Comparison of ENCODE assay signal across 10 cellular contexts in genomic region chr21:46182548-46183336, GRCh38. TPM values are rescaled to one million over a fixed set of nuclear protein-coding genes. Genes with fewer than 3 reads are reported as not detected.
DNase-seq lines count a peak whose midpoint lies in the region; ATAC-seq and TF ChIP-seq lines count a peak whose summit lies in the region.
"Had no signal": no experiment of that assay in that cellular context is flagged by ENCODE, and none has a peak within 500 bp of the region (broad histone marks: within the 10 kb centered on the region; RNA-seq: fewer than 3 reads in every experiment).

No MANE protein-coding gene starts in this region.

- H3K4me2 ChIP-seq in H9 (ENCODE audit: insufficient read depth, insufficient read length, low read length), result no peak overlapping the region

- no peak overlapping the region for H4K91ac ChIP-seq in H9 (ENCODE audit: insufficient read length, low read depth, low read length)

- no peak overlapping the region for H3K23ac ChIP-seq in H9 (ENCODE audit: insufficient read length, low read depth, low read length)

- H2AFZ ChIP-seq in H9 (ENCODE audit: low read length), result no peak overlapping the region

- H3K27ac ChIP-seq in H9 (ENCODE audit: insufficient read length, low read depth, low read length) (no peak overlapping the region), rectal smooth muscle tissue (ENCODE audit: low read depth, low read length) (no peak overlapping the region)
- H3K27ac ChIP-seq: esophagus squamous epithelium had no signal

- H3K36me3 Mint-ChIP-seq in H9 (ENCODE audit: insufficient read depth in 1 of 3, low read depth in 3 of 3), result peaks cover 4 to 7% (median 7%) of the 10 kb centered on the region in 3 experiments; a peak in 6 of 7 replicates
- no peaks in the 10 kb centered on the region for H3K36me3 Mint-ChIP-seq in T-helper 17 cell (ENCODE audit: low read depth)

- peaks cover under 1 to 1% of the 10 kb centered on the region in 2 experiments; a peak in 2 of 5 replicates for H3K9me3 Mint-ChIP-seq in H9

- H2BK20ac ChIP-seq in H9 (ENCODE audit: low read depth, low read length, poor library complexity, severe bottlenecking), result no peak overlapping the region

- H3K4me3 Mint-ChIP-seq in H9 (peak overlapping the region; percentile 67 to 81), T-helper 17 cell (peak overlapping the region; percentile 63)

- H3K14ac ChIP-seq in H9 (ENCODE audit: insufficient read depth, low read length), result no peak overlapping the region; the same call in 1 of the 2 replicates

- H3K9me3 ChIP-seq in H9 (ENCODE audit: control insufficient read depth, low read depth, low read length), result no peaks in the 10 kb centered on the region
- H3K9me3 ChIP-seq in T-helper 17 cell (ENCODE audit: control insufficient read depth, low read length, poor library complexity, severe bottlenecking), result no peaks in the 10 kb centered on the region
- H3K9me3 ChIP-seq: esophagus squamous epithelium had no signal

- no peaks in the 10 kb centered on the region for H3K27me3 ChIP-seq in H9 (ENCODE audit: insufficient read depth, low read length)
- H3K27me3 ChIP-seq in rectal smooth muscle tissue (ENCODE audit: control insufficient read depth, insufficient read depth, low read length), result no peaks in the 10 kb centered on the region
- H3K27me3 ChIP-seq: esophagus squamous epithelium had no signal

- no peak overlapping the region for H3K56ac ChIP-seq in H9 (ENCODE audit: insufficient read length, low read depth, low read length)

- H3K79me1 ChIP-seq in H9 (ENCODE audit: insufficient read depth, low read depth, low read length, poor library complexity, severe bottlenecking), result no peaks in the 10 kb centered on the region

- no peak overlapping the region for H3T11ph ChIP-seq in H9 (ENCODE audit: low read length)

- H3K27me3 Mint-ChIP-seq in H9 (ENCODE audit: low read depth) (no peaks in the 10 kb centered on the region), T-helper 17 cell (no peaks in the 10 kb centered on the region)

- WGBS in H9 (ENCODE audit: extremely low coverage, insufficient read length, low lambda C conversion rate), result no CpG with 5 or more reads among the region's 44 CpGs

- H3K23me2 ChIP-seq in H9 (ENCODE audit: insufficient read length, low read depth, low read length, poor library complexity, severe bottlenecking), result peaks cover 7% of the 10 kb centered on the region

- no peak overlapping the region for H4K8ac ChIP-seq in H9 (replicated peaks; ENCODE audit: insufficient read length, low read depth, low read length)

- no peak overlapping the region for H2AK5ac ChIP-seq in H9 (ENCODE audit: insufficient read length, low read length)

- H3K27ac Mint-ChIP-seq in H9 (peak overlapping the region in 1 of 3 experiments; percentile 55; a peak in 2 of 7 replicates), T-helper 17 cell (no peak overlapping the region)

- TF ChIP-seq CTCF in H9 (conservative IDR thresholded peaks at IDR 0.05), result peak; percentile 24; the same call in 1 of the 3 replicates

- H3K4me1 ChIP-seq in H9 (ENCODE audit: insufficient read depth, low read length), result no peaks in the 10 kb centered on the region; the same call in 1 of the 2 replicates
- H3K4me1 ChIP-seq in rectal smooth muscle tissue (ENCODE audit: control insufficient read depth, insufficient read depth, low read length), result no peaks in the 10 kb centered on the region

- no peak overlapping the region for H2BK120ac ChIP-seq in H9 (ENCODE audit: low read depth, low read length, poor library complexity, severe bottlenecking)

- no peak overlapping the region for H3K4ac ChIP-seq in H9 (ENCODE audit: low read depth, low read length)

- no peaks in the 10 kb centered on the region; the same call in 1 of the 2 replicates for H3K79me2 ChIP-seq in H9 (ENCODE audit: insufficient read depth, low read length)

- H2BK12ac ChIP-seq in H9 (ENCODE audit: insufficient read length, low read depth, low read length), result no peak overlapping the region

- H3K4me3 ChIP-seq in rectal smooth muscle tissue (ENCODE audit: low read length), result peak overlapping the region; percentile 19
- H3K4me3 ChIP-seq: esophagus squamous epithelium had no signal

- intact Hi-C loops in Right ventricle myocardium inferior (cut with DNase I), result no loop called here

- H3K9ac ChIP-seq in H9 (ENCODE audit: extremely low read depth, insufficient read length, low read length) (no peak overlapping the region), rectal smooth muscle tissue (ENCODE audit: low read length) (no peak overlapping the region)

- peaks cover 20 to 22% of the 10 kb centered on the region in 2 experiments for H3K4me1 Mint-ChIP-seq in H9
- H3K4me1 Mint-ChIP-seq in T-helper 17 cell, result no peaks in the 10 kb centered on the region

- H3K18ac ChIP-seq in H9 (ENCODE audit: insufficient read length, low read depth, low read length), result no peak overlapping the region

- H2BK5ac ChIP-seq in H9 (ENCODE audit: insufficient read length, low read length), result no peak overlapping the region

- no peaks in the 10 kb centered on the region for H4K20me1 ChIP-seq in H9 (ENCODE audit: control insufficient read depth, insufficient read depth, insufficient read length)

- H3K36me3 ChIP-seq in rectal smooth muscle tissue (ENCODE audit: control insufficient read depth, insufficient read depth, low read length), result no peaks in the 10 kb centered on the region
- H3K36me3 ChIP-seq: esophagus squamous epithelium had no signal

- no peak overlapping the region for H2BK15ac ChIP-seq in H9 (ENCODE audit: low read depth, low read length)

- H4K5ac ChIP-seq in H9 (ENCODE audit: insufficient read length, low read depth, low read length), result no peak overlapping the region

- ATAC-seq in T-helper 17 cell (no peak), Right ventricle myocardium inferior (peak; percentile 28)

- peak; percentile 37 for DNase-seq in H9
- DNase-seq in T-helper 17 cell, result no peak
- peak; percentile 77 for DNase-seq in Right ventricle myocardium inferior (ENCODE audit: missing footprints)
- DNase-seq in DMS153 (lab: John Stamatoyannopoulos, UW), result no peak
- DNase-seq in KG1 (lab: John Stamatoyannopoulos, UW), result no peak
- no peak for DNase-seq in NOMO-1 treated with DMSO at 0.1 percent for 48 hours (lab: John Stamatoyannopoulos, UW; ENCODE audit: unreplicated experiment)
- DNase-seq: activated naive CD4-positive, alpha-beta T cell treated with anti-CD3 and anti-CD28 coated beads, Interleukin-2, amount 50 U/mL, for 16 hours; esophagus squamous epithelium; NCI-H1694 treated with DMSO at 0.1 percent for 48 hours had no signal

RNA-seq across cellular contexts. Expression of gene SPATC1L, which starts 1.5 kb away (rescaled TPM):
- total RNA-seq in H9 (2021) (32.8 and 36.0 TPM in 2 replicates), T-helper 17 cell (1 to 10 TPM; 2.6 to 3.1 TPM), Right ventricle myocardium inferior (7.7 TPM)

RNA-seq across cellular contexts. Expression of gene FTCD, which starts 27.4 kb away (rescaled TPM):
- total RNA-seq in H9 (2021) (6.7 and 6.8 TPM in 2 replicates), T-helper 17 cell (1 to 10 TPM in 1 of 2 donors, not detected in 1; 1.1 TPM), Right ventricle myocardium inferior (1.2 TPM)
- total RNA-seq: esophagus squamous epithelium had no signal

RNA-seq across cellular contexts. Expression of gene LSS, which starts 45.8 kb away (rescaled TPM):
- total RNA-seq in H9 (2021), result 68.7 and 69.2 TPM in 2 replicates
- 10 to 100 TPM; 31.1 to 36.8 TPM for total RNA-seq in T-helper 17 cell
- total RNA-seq in Right ventricle myocardium inferior, result 61.0 TPM

Comparison
In these comparisons a context has a peak if more than half of its experiments do, and no peak if none do; other contexts are left out.
1. DNase-seq: peak in H9 (single experiment) and Right ventricle myocardium inferior (single experiment); none in T-helper 17 cell (0 of 3), DMS153 (single experiment), KG1 (single experiment) and NOMO-1 treated with DMSO at 0.1 percent for 48 hours (single experiment).